In the genomic region with DNA sequence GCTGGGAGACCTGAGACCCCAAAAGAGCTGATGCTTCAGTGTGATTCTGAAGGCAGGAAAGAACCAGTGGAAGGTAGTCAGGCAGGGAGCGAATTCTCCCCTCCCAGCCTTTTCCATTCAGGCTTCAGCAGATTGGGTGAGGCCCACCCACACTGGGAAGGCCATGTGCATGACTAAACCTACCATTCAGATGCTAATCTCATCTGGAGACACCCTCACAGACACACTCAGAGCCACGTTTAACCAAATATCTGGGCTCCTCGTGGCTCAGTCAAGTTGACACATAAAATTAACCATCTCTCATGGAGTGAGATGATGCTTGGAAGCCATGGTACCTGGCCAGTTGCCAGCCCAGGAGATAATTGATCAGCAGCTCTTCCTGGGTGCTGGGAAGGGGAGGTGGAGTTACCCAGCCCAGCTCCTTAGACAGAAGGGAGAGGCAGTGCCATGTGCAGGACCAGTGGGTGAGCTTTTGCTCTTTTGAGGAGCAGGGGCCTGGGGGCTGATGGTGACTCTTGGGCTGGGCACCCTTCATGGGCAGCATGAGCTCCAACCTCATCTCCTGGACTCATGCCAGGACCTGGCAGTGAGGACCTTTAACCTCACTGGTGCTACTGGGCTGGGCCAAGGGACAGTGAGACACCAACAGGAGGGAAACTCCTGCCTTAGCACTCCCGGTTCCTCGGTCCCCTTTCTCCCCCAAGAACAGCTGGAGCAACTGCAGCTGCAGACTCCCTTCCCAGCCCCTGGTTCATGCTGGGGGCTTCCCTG, we compare ENCODE assay signal across 19 cellular contexts.
A peak's percentile ranks its signal among the peaks of the same experiment; 100 is the strongest.
DNase-seq lines count a peak whose midpoint lies in the region; ATAC-seq and TF ChIP-seq lines count a peak whose summit lies in the region.
"Had no signal": no experiment of that assay in that cellular context is flagged by ENCODE, and none has a peak within 500 bp of the region (broad histone marks: within the 10 kb centered on the region; RNA-seq: fewer than 3 reads in every experiment).

No MANE protein-coding gene starts in this region.

- H3K27me3 Mint-ChIP-seq in GM23338 (ENCODE audit: insufficient read depth, low read depth, poor library complexity) = peaks cover 6% of the 10 kb centered on the region

- no peak for TF ChIP-seq POLR2A in heart left ventricle (IDR thresholded peaks at IDR 0.05)

- TF ChIP-seq CTCF in GM23338 (conservative IDR thresholded peaks at IDR 0.05; ENCODE audit: low read depth in 2 of 2) (no peak), RWPE2 (IDR thresholded peaks at IDR 0.05; ENCODE audit: poor library complexity, severe bottlenecking) (no peak), heart left ventricle (IDR thresholded peaks at IDR 0.05) (no peak)

- H3K36me3 Mint-ChIP-seq in GM23338 (ENCODE audit: low read depth) = peaks cover 47% of the 10 kb centered on the region
- H3K36me3 Mint-ChIP-seq: memory B cell had no signal

- H3K4me1 Mint-ChIP-seq in GM23338 = peaks cover 13% of the 10 kb centered on the region
- H3K4me1 Mint-ChIP-seq: memory B cell had no signal

- no peak overlapping the region for H3K27ac Mint-ChIP-seq in GM23338
- H3K27ac Mint-ChIP-seq: memory B cell, nephron had no signal

- H3K27me3 ChIP-seq in GM23338 (ENCODE audit: insufficient read depth) (no peaks in the 10 kb centered on the region), RWPE2 (ENCODE audit: insufficient read depth, poor library complexity, severe bottlenecking) (no peaks in the 10 kb centered on the region), heart left ventricle (no peaks in the 10 kb centered on the region)
- H3K27me3 ChIP-seq: ascending aorta, hepatocyte, testis had no signal

- H3K4me3 ChIP-seq in GM23338 (no peak overlapping the region), RWPE2 (ENCODE audit: severe bottlenecking) (no peak overlapping the region), heart left ventricle (no peak overlapping the region)
- H3K4me3 ChIP-seq: ascending aorta, hepatocyte, testis had no signal

- no peak overlapping the region for H2AFZ ChIP-seq in GM23338
- H2AFZ ChIP-seq: hepatocyte had no signal

- H3K9me3 ChIP-seq in RWPE2 (ENCODE audit: severe bottlenecking) = no peaks in the 10 kb centered on the region
- no peaks in the 10 kb centered on the region for H3K9me3 ChIP-seq in heart left ventricle
- H3K9me3 ChIP-seq: ascending aorta, testis had no signal

- H3K79me2 ChIP-seq in GM23338 (replicated peaks; ENCODE audit: insufficient read depth) = no peaks in the 10 kb centered on the region
- H3K79me2 ChIP-seq: hepatocyte had no signal

- H3K4me3 Mint-ChIP-seq in GM23338 = no peak overlapping the region
- H3K4me3 Mint-ChIP-seq: memory B cell, nephron had no signal

- no peak overlapping the region for H3K4me2 ChIP-seq in GM23338
- H3K4me2 ChIP-seq: hepatocyte had no signal

- ATAC-seq in GM23338 (peak; percentile 8; the same call in 1 of the 3 replicates), RWPE2 (ENCODE audit: low read depth) (peak; percentile 46; the same call in 1 of the 3 replicates), heart left ventricle (no peak)

- no peaks in the 10 kb centered on the region for H3F3A ChIP-seq in GM23338 (replicated peaks; ENCODE audit: low read depth)

- H3K36me3 ChIP-seq in GM23338 (ENCODE audit: insufficient read depth) (0 out of 2 replicates have a peak, but pooled peaks cover 4% of the 10 kb centered on the region), RWPE2 (ENCODE audit: low read depth) (no peaks in the 10 kb centered on the region), heart left ventricle (peaks cover 0 to 87% (median 55%) of the 10 kb centered on the region in 9 donors)

- intact Hi-C loops in heart left ventricle (cut with DNase I) = loop anchor here in 9 of 10 donors (5.0 to 10.0 kb wide), 6 partner anchors 159 to 909 kb away; a partner anchor contains a TSS

- no peaks in the 10 kb centered on the region; the same call in 1 of the 2 replicates for H4K20me1 ChIP-seq in GM23338 (replicated peaks; ENCODE audit: insufficient read depth)

- H3K9me3 Mint-ChIP-seq in GM23338 = no peaks in the 10 kb centered on the region; the same call in 2 of the 3 replicates
- H3K9me3 Mint-ChIP-seq: memory B cell, nephron had no signal

- H3K4me1 ChIP-seq in GM23338 (ENCODE audit: insufficient read depth) = peaks cover 4% of the 10 kb centered on the region; the same call in 1 of the 2 replicates
- H3K4me1 ChIP-seq in RWPE2 (ENCODE audit: insufficient read depth, poor library complexity, severe bottlenecking) = no peaks in the 10 kb centered on the region
- peaks cover 0 to 12% (median 5%) of the 10 kb centered on the region in 12 donors for H3K4me1 ChIP-seq in heart left ventricle
- H3K4me1 ChIP-seq: testis had no signal

- 55 to 75% (median 67%) methylated on average over 5 of the region's 5 CpGs for WGBS in heart left ventricle, 4 donors

- peak; percentile 23 for DNase-seq in DMS153 treated with DMSO at 0.1 percent for 48 hours (lab: John Stamatoyannopoulos, UW; ENCODE audit: unreplicated experiment)
- no peak for DNase-seq in DMS153 (lab: John Stamatoyannopoulos, UW)
- peak; percentile 26 for DNase-seq in GM23338 (ENCODE audit: low spot score)
- no peak for DNase-seq in RWPE2 (ENCODE audit: low spot score)
- peak; percentile 7 for DNase-seq in iris pigment epithelial cell (ENCODE audit: low read depth)
- DNase-seq in C1 segment of cervical spinal cord (lab: John Stamatoyannopoulos, UW) = no peak
- DNase-seq in heart left ventricle = no peak
- DNase-seq in KG1 (lab: John Stamatoyannopoulos, UW) = no peak
- DNase-seq: activated CD4-positive, alpha-beta T cell treated with anti-CD3 and anti-CD28 coated beads, Interleukin-2, amount 50 U/mL, for 4 hours; activated naive CD4-positive, alpha-beta T cell treated with Interleukin-2 at 50 U/mL for 16 hours; activated T-cell treated with anti-CD3 and anti-CD28 coated beads, Interleukin-2, amount 50 U/mL, for 1 hour; NCI-H2107; stimulated activated CD4-positive, alpha-beta T cell treated with anti-CD3 and anti-CD28 coated beads, Interleukin-12 subunit alpha, Interleukin-12 subunit beta, amount 100 ng/mL, for 4 hours; testis had no signal

- no peaks in the 10 kb centered on the region for H3K9me2 ChIP-seq in GM23338 (ENCODE audit: insufficient read depth)

- H3K27ac ChIP-seq in GM23338 (ENCODE audit: low read depth) (no peak overlapping the region), RWPE2 (ENCODE audit: poor library complexity, severe bottlenecking) (no peak overlapping the region), heart left ventricle (no peak overlapping the region)
- H3K27ac ChIP-seq: 22Rv1, hepatocyte, testis had no signal

TF ChIP-seq in GM23338, 12 proteins besides CTCF, POLR2A, EP300 and RAD21 (continues in another document):
- TF ChIP-seq, protein P1, sequence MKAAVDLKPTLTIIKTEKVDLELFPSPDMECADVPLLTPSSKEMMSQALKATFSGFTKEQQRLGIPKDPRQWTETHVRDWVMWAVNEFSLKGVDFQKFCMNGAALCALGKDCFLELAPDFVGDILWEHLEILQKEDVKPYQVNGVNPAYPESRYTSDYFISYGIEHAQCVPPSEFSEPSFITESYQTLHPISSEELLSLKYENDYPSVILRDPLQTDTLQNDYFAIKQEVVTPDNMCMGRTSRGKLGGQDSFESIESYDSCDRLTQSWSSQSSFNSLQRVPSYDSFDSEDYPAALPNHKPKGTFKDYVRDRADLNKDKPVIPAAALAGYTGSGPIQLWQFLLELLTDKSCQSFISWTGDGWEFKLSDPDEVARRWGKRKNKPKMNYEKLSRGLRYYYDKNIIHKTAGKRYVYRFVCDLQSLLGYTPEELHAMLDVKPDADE (IDR thresholded peaks at IDR 0.05) = no peak
- TF ChIP-seq JUNB (IDR thresholded peaks at IDR 0.05; ENCODE audit: unreplicated experiment) (no peak), EZH2 (IDR thresholded peaks at IDR 0.05; ENCODE audit: low read depth, unreplicated experiment) (no peak), ZNF114 (CRISPR knock-in tag; IDR thresholded peaks at IDR 0.05) (no peak)

Comparison
In these comparisons a context has a peak if more than half of its experiments do, and no peak if none do; other contexts are left out.
1. DNase-seq: peak in DMS153 treated with DMSO at 0.1 percent for 48 hours (single experiment), GM23338 (single experiment) and iris pigment epithelial cell (single experiment); none in DMS153 (single experiment), RWPE2 (single experiment), C1 segment of cervical spinal cord (0 of 14), heart left ventricle (0 of 5) and KG1 (single experiment).
2. ATAC-seq: peak in GM23338 (single experiment) and RWPE2 (single experiment); none in heart left ventricle (0 of 4).